Comparison of ENCODE assay signal across 8 cellular contexts in genomic region chr10:88934900-88935672, GRCh38. TPM values are rescaled to one million over a fixed set of nuclear protein-coding genes. Genes with fewer than 3 reads are reported as not detected.
A peak's percentile ranks its signal among the peaks of the same experiment; 100 is the strongest.
DNase-seq lines count a peak whose midpoint lies in the region; ATAC-seq and TF ChIP-seq lines count a peak whose summit lies in the region.

No MANE protein-coding gene starts in this region.

- H2AFZ ChIP-seq in PC-3 (ENCODE audit: low read length) = peak overlapping the region; percentile 82

- H3K9me2 ChIP-seq in PC-3 (replicated peaks; ENCODE audit: low read length) = no peaks in the 10 kb centered on the region

- H3K36me3 ChIP-seq in PC-3 (ENCODE audit: low read depth, low read length) (no peaks in the 10 kb centered on the region), esophagus squamous epithelium (peaks cover 0 to 37% (median 0%) of the 10 kb centered on the region in 3 donors)

- peak overlapping the region; percentile 21 for H3K4me3 Mint-ChIP-seq in activated T-cell treated with anti-CD3 and anti-CD28 coated beads, Interleukin-2, amount 50 U/mL, for 4 hours
- H3K4me3 Mint-ChIP-seq in naive thymus-derived CD8-positive, alpha-beta T cell = peak overlapping the region in 8 of 10 donors; percentile 3 to 65 (median 34)
- H3K4me3 Mint-ChIP-seq in stimulated activated naive B cell treated with anti-CD40 and anti-IgM and Interleukin-4, amounts not matched to agents 10 μg/mL and 1 μg/mL and 100 μg/mL, for 72 hours = peak overlapping the region in 1 of 2 donors; percentile 56

- peak; percentile 71 for DNase-seq in activated gamma-delta T cell treated with Interleukin-2 at 50 U/mL for 16 hours
- DNase-seq in activated gamma-delta T cell (lab: John Stamatoyannopoulos, UW) = no peak
- DNase-seq in KBM-7 = peak; percentile 85
- DNase-seq in PC-3 = peak; percentile 79
- peak; percentile 67 for DNase-seq in activated T-cell treated with anti-CD3 and anti-CD28 coated beads, Interleukin-2, amount 50 U/mL, for 4 hours
- DNase-seq in esophagus squamous epithelium (lab: John Stamatoyannopoulos, UW) = no peak
- DNase-seq in naive thymus-derived CD8-positive, alpha-beta T cell = peak; percentile 44 to 82 (median 66)
- DNase-seq in stimulated activated naive B cell treated with anti-CD40 and anti-IgM and Interleukin-4, amounts not matched to agents 10 μg/mL and 1 μg/mL and 100 μg/mL, for 72 hours = peak; percentile 44

- H4K20me1 ChIP-seq in PC-3 (ENCODE audit: low read length) = no peaks in the 10 kb centered on the region

- BruUV-seq in PC-3 (replicated peaks; lab: Mats Ljungman, UMichigan) = no TSS peak

- peak; percentile 74 for ATAC-seq in PC-3
- ATAC-seq in activated T-cell treated with anti-CD3 and anti-CD28 coated beads, Interleukin-2, amount 50 U/mL, for 4 hours = peak; percentile 72 to 82
- ATAC-seq in naive thymus-derived CD8-positive, alpha-beta T cell = peak; percentile 78 to 86
- ATAC-seq in stimulated activated naive B cell treated with anti-CD40 and anti-IgM and Interleukin-4, amounts not matched to agents 10 μg/mL and 1 μg/mL and 100 μg/mL, for 72 hours (replicated peaks) = peak; percentile 75 to 76

- H3K4me3 ChIP-seq in PC-3 (ENCODE audit: low read length) (peak overlapping the region; percentile 50), esophagus squamous epithelium (peak overlapping the region in 1 of 4 donors; percentile 17)

- H3K4me2 ChIP-seq in PC-3 (ENCODE audit: low read length) = peak overlapping the region; percentile 73

- no peak overlapping the region for H3K27ac ChIP-seq in PC-3 (ENCODE audit: low read length)
- H3K27ac ChIP-seq in esophagus squamous epithelium = peak overlapping the region; percentile 64 to 77 (median 70)

- no peaks in the 10 kb centered on the region for H3K27me3 ChIP-seq in PC-3 (ENCODE audit: low read length)
- no peaks in the 10 kb centered on the region for H3K27me3 ChIP-seq in esophagus squamous epithelium

- POLR2A ChIA-PET in PC-3 (lab: Charles Lee; ENCODE audit: unreplicated experiment) = interaction anchor here (0.6 kb wide), 1 partner anchor 453 kb away, joined by 3 read pairs; no protein-coding TSS in a partner anchor
- POLR2A ChIA-PET in naive thymus-derived CD8-positive, alpha-beta T cell (lab: Charles Lee) = no interaction called here

- peaks cover 19% of the 10 kb centered on the region for H3K4me1 Mint-ChIP-seq in activated T-cell treated with anti-CD3 and anti-CD28 coated beads, Interleukin-2, amount 50 U/mL, for 4 hours (ENCODE audit: low read depth)
- peaks cover 9 to 14% (median 13%) of the 10 kb centered on the region in 4 donors for H3K4me1 Mint-ChIP-seq in naive thymus-derived CD8-positive, alpha-beta T cell
- peaks cover 22 to 27% of the 10 kb centered on the region in 2 donors for H3K4me1 Mint-ChIP-seq in stimulated activated naive B cell treated with anti-CD40 and anti-IgM and Interleukin-4, amounts not matched to agents 10 μg/mL and 1 μg/mL and 100 μg/mL, for 72 hours

- H3K9me3 Mint-ChIP-seq in activated T-cell treated with anti-CD3 and anti-CD28 coated beads, Interleukin-2, amount 50 U/mL, for 4 hours = no peaks in the 10 kb centered on the region
- no peaks in the 10 kb centered on the region for H3K9me3 Mint-ChIP-seq in naive thymus-derived CD8-positive, alpha-beta T cell
- H3K9me3 Mint-ChIP-seq in stimulated activated naive B cell treated with anti-CD40 and anti-IgM and Interleukin-4, amounts not matched to agents 10 μg/mL and 1 μg/mL and 100 μg/mL, for 72 hours = no peaks in the 10 kb centered on the region

- H3K36me3 Mint-ChIP-seq in activated T-cell treated with anti-CD3 and anti-CD28 coated beads, Interleukin-2, amount 50 U/mL, for 4 hours (ENCODE audit: insufficient read depth) = peaks cover 9% of the 10 kb centered on the region
- peaks cover 0 to 16% (median 0%) of the 10 kb centered on the region in 3 donors for H3K36me3 Mint-ChIP-seq in naive thymus-derived CD8-positive, alpha-beta T cell
- peaks cover 18 to 29% of the 10 kb centered on the region in 2 donors for H3K36me3 Mint-ChIP-seq in stimulated activated naive B cell treated with anti-CD40 and anti-IgM and Interleukin-4, amounts not matched to agents 10 μg/mL and 1 μg/mL and 100 μg/mL, for 72 hours

- WGBS in esophagus squamous epithelium, 2 donors = 26 to 28% methylated on average over 17 of the region's 17 CpGs

- no peaks in the 10 kb centered on the region for H3K79me2 ChIP-seq in PC-3 (ENCODE audit: low read length)

- peak; percentile 80 for TF ChIP-seq CTCF in PC-3 (conservative IDR thresholded peaks at IDR 0.05; ENCODE audit: low read depth, low read length)
- TF ChIP-seq CTCF in esophagus squamous epithelium (IDR thresholded peaks at IDR 0.05) = peak; percentile 68 to 89 (median 84)

- no peak for TF ChIP-seq POLR2A in esophagus squamous epithelium (IDR thresholded peaks at IDR 0.05)

- H3K27me3 Mint-ChIP-seq in activated T-cell treated with anti-CD3 and anti-CD28 coated beads, Interleukin-2, amount 50 U/mL, for 4 hours (ENCODE audit: low read depth) = no peaks in the 10 kb centered on the region
- H3K27me3 Mint-ChIP-seq in naive thymus-derived CD8-positive, alpha-beta T cell = no peaks in the 10 kb centered on the region
- H3K27me3 Mint-ChIP-seq in stimulated activated naive B cell treated with anti-CD40 and anti-IgM and Interleukin-4, amounts not matched to agents 10 μg/mL and 1 μg/mL and 100 μg/mL, for 72 hours = no peaks in the 10 kb centered on the region

- H3K27ac Mint-ChIP-seq in naive thymus-derived CD8-positive, alpha-beta T cell = peak overlapping the region in 3 of 10 donors; percentile 43 to 69 (median 49)
- no peak overlapping the region for H3K27ac Mint-ChIP-seq in stimulated activated naive B cell treated with anti-CD40 and anti-IgM and Interleukin-4, amounts not matched to agents 10 μg/mL and 1 μg/mL and 100 μg/mL, for 72 hours

- intact Hi-C loops in PC-3 (cut with micrococcal nuclease) = loop anchor here (1.0 to 2.0 kb wide), 2 partner anchors 52 to 278 kb away; no protein-coding TSS in a partner anchor
- intact Hi-C loops in esophagus squamous epithelium (cut with DNase I) = loop anchor here (5.0 kb wide), 3 partner anchors 52 to 282 kb away; no protein-coding TSS in a partner anchor

- no peak overlapping the region for H3K9ac ChIP-seq in PC-3 (ENCODE audit: low read length)

- CTCF ChIA-PET in PC-3 (lab: Charles Lee) = interaction anchor here (0.6 to 1.4 kb wide), 2 partner anchors 52 to 63 kb away, joined by 6 to 13 read pairs; no protein-coding TSS in a partner anchor

- no peaks in the 10 kb centered on the region for H3K9me3 ChIP-seq in PC-3 (ENCODE audit: low read length)
- H3K9me3 ChIP-seq in esophagus squamous epithelium = no peaks in the 10 kb centered on the region

- H3K4me1 ChIP-seq in PC-3 (ENCODE audit: insufficient read depth, low read length) = peaks cover 13% of the 10 kb centered on the region
- H3K4me1 ChIP-seq in esophagus squamous epithelium = peaks cover 6 to 33% (median 10%) of the 10 kb centered on the region in 3 donors

- H3F3A ChIP-seq in PC-3 (ENCODE audit: low read length, unreplicated experiment) = no peaks in the 10 kb centered on the region

- in situ Hi-C loops in KBM-7 (cut with MboI; ENCODE audit: low pct_unique_long_range_greater_than_20kb, low sequenced_read_pairs) = loop anchor here (25.0 kb wide), 1 partner anchor 277 kb away; the partner anchor contains the start of gene CH25H

RNA-seq across cellular contexts. Expression of gene ACTA2, which starts 17.5 kb away (rescaled TPM):
- total RNA-seq in PC-3 (2014; rRNA removed) (2.7 TPM in 1 of 2 replicates, not detected in the other), esophagus squamous epithelium (1,000 to 10,000 TPM in 1 of 4 donors, 100 to 1,000 TPM in 2, 10 to 100 TPM in 1; 64.6 to 1,343 (median 285) TPM)
- total RNA-seq in activated T-cell treated with anti-CD3 and anti-CD28 coated beads, Interleukin-2, amount 50 U/mL, for 4 hours = 1 to 10 TPM; 2.6 to 4.1 (median 2.6) TPM
- total RNA-seq in naive thymus-derived CD8-positive, alpha-beta T cell = 1 to 10 TPM; 1.4 to 1.8 TPM
- 1 to 10 TPM in 1 of 3 donors, under 1 TPM in 1, not detected in 1; 0.34 to 9.7 TPM for polyA plus RNA-seq in naive thymus-derived CD8-positive, alpha-beta T cell

RNA-seq across cellular contexts. Expression of gene STAMBPL1, which starts 55.0 kb away (rescaled TPM):
- total RNA-seq in PC-3 (2014; rRNA removed) (15.7 and 19.5 TPM in 2 replicates), esophagus squamous epithelium (10 to 100 TPM in 2 of 4 donors, 1 to 10 TPM in 2; 3.5 to 21.0 (median 7.6) TPM)
- 10 to 100 TPM; 15.1 to 24.7 (median 19.4) TPM for total RNA-seq in activated T-cell treated with anti-CD3 and anti-CD28 coated beads, Interleukin-2, amount 50 U/mL, for 4 hours
- total RNA-seq in naive thymus-derived CD8-positive, alpha-beta T cell = 10 to 100 TPM; 23.3 to 23.9 TPM
- 1 to 10 TPM; 5.5 to 7.0 (median 6.3) TPM for polyA plus RNA-seq in naive thymus-derived CD8-positive, alpha-beta T cell

RNA-seq across cellular contexts. Expression of gene FAS, which starts 55.5 kb away (rescaled TPM):
- total RNA-seq in PC-3 (2014; rRNA removed) (3.5 and 4.8 TPM in 2 replicates), esophagus squamous epithelium (10 to 100 TPM; 14.9 to 33.6 (median 19.4) TPM)
- 10 to 100 TPM; 23.0 to 31.9 (median 30.1) TPM for total RNA-seq in activated T-cell treated with anti-CD3 and anti-CD28 coated beads, Interleukin-2, amount 50 U/mL, for 4 hours
- 1 to 10 TPM; 4.2 to 5.6 TPM for total RNA-seq in naive thymus-derived CD8-positive, alpha-beta T cell
- polyA plus RNA-seq in naive thymus-derived CD8-positive, alpha-beta T cell = 1 to 10 TPM; 1.2 to 9.0 (median 2.6) TPM

Comparison
In these comparisons a context has a peak if more than half of its experiments do, and no peak if none do; other contexts are left out.
1. DNase-seq: peak in activated gamma-delta T cell treated with Interleukin-2 at 50 U/mL for 16 hours (single experiment), KBM-7 (single experiment), PC-3 (single experiment), activated T-cell treated with anti-CD3 and anti-CD28 coated beads, Interleukin-2, amount 50 U/mL, for 4 hours (single experiment), naive thymus-derived CD8-positive, alpha-beta T cell (10 of 10) and stimulated activated naive B cell treated with anti-CD40 and anti-IgM and Interleukin-4, amounts not matched to agents 10 μg/mL and 1 μg/mL and 100 μg/mL, for 72 hours (single experiment); none in activated gamma-delta T cell (single experiment) and esophagus squamous epithelium (single experiment).
2. RNA of gene ACTA2, which starts 17.5 kb away (total RNA-seq): 64.6 to 1,343 TPM in esophagus squamous epithelium; 2.6 to 4.1 TPM in activated T-cell treated with anti-CD3 and anti-CD28 coated beads, Interleukin-2, amount 50 U/mL, for 4 hours, 1.4 to 1.8 TPM in naive thymus-derived CD8-positive, alpha-beta T cell and 2.7 TPM in PC-3; every median in the first group is over 10 times any median in the second.
3. Peak in every context shown above with its lines, with median percentiles within 50 percentile points of each other: ATAC-seq.